Comparison of ENCODE assay signal across 24 cellular contexts in the genomic region with DNA sequence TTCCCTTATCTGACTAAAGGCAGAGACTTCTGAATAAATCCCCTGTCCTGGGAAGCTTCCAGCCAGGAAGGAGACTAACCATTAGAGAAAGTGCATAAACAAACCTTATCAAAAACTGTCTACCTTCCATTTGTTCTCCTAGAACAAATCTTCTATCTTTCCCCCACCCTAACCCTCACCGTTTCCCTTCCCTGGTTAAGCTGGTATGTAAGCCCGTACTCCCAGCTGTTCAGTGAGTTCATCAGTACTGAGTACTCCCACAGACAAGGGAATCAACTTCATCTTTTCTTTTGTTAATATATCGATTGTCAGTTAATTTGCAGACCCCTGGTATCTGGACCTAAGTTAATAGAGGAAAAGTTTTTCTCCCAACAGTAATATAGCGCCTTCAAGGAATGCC.
"Had no signal": no experiment of that assay in that cellular context is flagged by ENCODE, and none has a peak within 500 bp of the region (broad histone marks: within the 10 kb centered on the region; RNA-seq: fewer than 3 reads in every experiment).

No MANE protein-coding gene starts in this region.

- H3K36me3 Mint-ChIP-seq: naive thymus-derived CD4-positive, alpha-beta T cell; natural killer cell treated with Interleukin-12 subunit alpha and Interleukin-12 subunit beta and Interleukin-15 and Interleukin-18, amount 100 ng/mL, for 72 hours; stimulated activated naive B cell treated with anti-CD40 and anti-IgM and Interleukin-4, amounts not matched to agents 10 μg/mL and 1 μg/mL and 100 μg/mL, for 72 hours had no signal

- ATAC-seq: left colon; left lung; lower lobe of right lung; naive thymus-derived CD4-positive, alpha-beta T cell; natural killer cell treated with Interleukin-12 subunit alpha and Interleukin-12 subunit beta and Interleukin-15 and Interleukin-18, amount 100 ng/mL, for 72 hours; pancreas; stimulated activated naive B cell treated with anti-CD40 and anti-IgM and Interleukin-4, amounts not matched to agents 10 μg/mL and 1 μg/mL and 100 μg/mL, for 72 hours; stimulated activated naive CD8-positive, alpha-beta T cell treated with anti-CD3 and anti-CD28 coated beads, Interleukin-15, Interleukin-2, amounts not matched to agents 100 U/mL and 50 U/mL, for 24 hours had no signal

- H3K4me1 Mint-ChIP-seq: immature natural killer cell; naive thymus-derived CD4-positive, alpha-beta T cell; neural crest cell; stimulated activated naive B cell treated with anti-CD40 and anti-IgM and Interleukin-4, amounts not matched to agents 10 μg/mL and 1 μg/mL and 100 μg/mL, for 72 hours had no signal

- DNase-seq: immature natural killer cell; kidney; left colon; left lung; lower lobe of right lung; mammary epithelial cell; mesenchymal stem cell; naive thymus-derived CD4-positive, alpha-beta T cell; pancreas; posterior cingulate gyrus; right lobe of liver; stimulated activated CD4-positive, alpha-beta T cell treated with anti-CD3 and anti-CD28 coated beads, Interleukin-12 subunit alpha, Interleukin-12 subunit beta, amount 100 ng/mL, for 4 hours; stimulated activated CD4-positive, alpha-beta T cell treated with anti-CD3 and anti-CD28 coated beads, Interleukin-15, amount 100 ng/mL, for 24 hours; stimulated activated CD4-positive, alpha-beta T cell treated with anti-CD3 and anti-CD28 coated beads, Interleukin-2, amount 100 ng/mL, for 24 hours; stimulated activated CD4-positive, alpha-beta T cell treated with anti-CD3 and anti-CD28 coated beads, Interleukin-4, amount 100 ng/mL, for 1 hour; stimulated activated naive B cell treated with anti-CD40 and anti-IgM and Interleukin-4, amounts not matched to agents 10 μg/mL and 1 μg/mL and 100 μg/mL, for 72 hours; stimulated activated naive CD8-positive, alpha-beta T cell treated with anti-CD3 and anti-CD28 coated beads, Interleukin-15, Interleukin-2, amounts not matched to agents 100 U/mL and 50 U/mL, for 24 hours; stomach; testis; thyroid gland; transverse colon; upper lobe of left lung had no signal

- H3K9me3 Mint-ChIP-seq: naive thymus-derived CD4-positive, alpha-beta T cell; natural killer cell treated with Interleukin-12 subunit alpha and Interleukin-12 subunit beta and Interleukin-15 and Interleukin-18, amount 100 ng/mL, for 72 hours; stimulated activated naive B cell treated with anti-CD40 and anti-IgM and Interleukin-4, amounts not matched to agents 10 μg/mL and 1 μg/mL and 100 μg/mL, for 72 hours had no signal

- H3K27ac Mint-ChIP-seq: immature natural killer cell; naive thymus-derived CD4-positive, alpha-beta T cell; natural killer cell treated with Interleukin-12 subunit alpha and Interleukin-12 subunit beta and Interleukin-15 and Interleukin-18, amount 100 ng/mL, for 72 hours; stimulated activated naive B cell treated with anti-CD40 and anti-IgM and Interleukin-4, amounts not matched to agents 10 μg/mL and 1 μg/mL and 100 μg/mL, for 72 hours had no signal

- H3K4me3 Mint-ChIP-seq: immature natural killer cell; naive thymus-derived CD4-positive, alpha-beta T cell; natural killer cell treated with Interleukin-12 subunit alpha and Interleukin-12 subunit beta and Interleukin-15 and Interleukin-18, amount 100 ng/mL, for 72 hours; neural crest cell; stimulated activated naive B cell treated with anti-CD40 and anti-IgM and Interleukin-4, amounts not matched to agents 10 μg/mL and 1 μg/mL and 100 μg/mL, for 72 hours had no signal
